In the genomic region with DNA sequence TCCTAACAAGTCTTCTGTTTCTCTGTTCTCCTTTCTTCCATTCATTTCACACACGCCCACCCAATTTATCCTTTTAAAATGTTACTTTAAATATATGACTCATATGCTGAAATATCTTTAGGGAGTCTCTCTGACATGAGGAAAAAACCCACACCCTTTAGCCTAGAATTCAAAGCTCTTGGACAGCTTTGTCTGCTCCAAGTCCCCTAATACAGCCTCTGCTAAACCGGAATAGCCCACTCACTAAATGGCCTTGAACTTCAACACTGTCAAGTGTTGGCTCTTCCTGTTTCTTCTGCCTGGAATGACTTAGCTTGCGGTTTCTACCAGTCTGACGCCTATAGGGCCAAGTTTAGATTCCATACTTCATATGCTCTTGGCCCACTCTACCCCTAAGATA, we compare ENCODE assay signal across 9 cellular contexts. TPM values are rescaled to one million over a fixed set of nuclear protein-coding genes. Genes with fewer than 3 reads are reported as not detected.
DNase-seq lines count a peak whose midpoint lies in the region; ATAC-seq and TF ChIP-seq lines count a peak whose summit lies in the region.
"Had no signal": no experiment of that assay in that cellular context is flagged by ENCODE, and none has a peak within 500 bp of the region (broad histone marks: within the 10 kb centered on the region; RNA-seq: fewer than 3 reads in every experiment).

No MANE protein-coding gene starts in this region.

- DNase-seq in hepatic stellate cell (ENCODE audit: low spot score) (peak; percentile 26), erythroblast (lab: John Stamatoyannopoulos, UW) (no peak), SJCRH30 (no peak), GM20000 (ENCODE audit: low spot score) (no peak), Caco-2 (no peak)

- intact Hi-C loops in Caco-2 (cut with micrococcal nuclease; ENCODE audit: unreplicated experiment) = loop anchor here (1.0 to 10.0 kb wide), 5 partner anchors 104 to 526 kb away; no protein-coding TSS in a partner anchor

- H3K27me3 ChIP-seq in OCI-LY3 (ENCODE audit: low read depth, low read length) = peaks cover 36% of the 10 kb centered on the region
- H3K27me3 ChIP-seq in SJCRH30 = no peaks in the 10 kb centered on the region
- H3K27me3 ChIP-seq in Caco-2 (replicated peaks; ENCODE audit: control insufficient read depth, insufficient read depth, low read length) = no peaks in the 10 kb centered on the region

- H4K20me1 ChIP-seq in OCI-LY3 (ENCODE audit: insufficient read depth, low read length) = no peaks in the 10 kb centered on the region

- ATAC-seq in GM18868 (IDR thresholded peaks at IDR 0.05; ENCODE audit: unreplicated experiment) (peak; percentile 31), HG02870 (IDR thresholded peaks at IDR 0.05; ENCODE audit: unreplicated experiment) (peak; percentile 33)

- no peaks in the 10 kb centered on the region for H3K36me3 Mint-ChIP-seq in Caco-2 (ENCODE audit: insufficient read depth, unreplicated experiment)

- H3K27me3 Mint-ChIP-seq in Caco-2 (ENCODE audit: insufficient read depth, unreplicated experiment) = no peaks in the 10 kb centered on the region

- H3K4me3 Mint-ChIP-seq in Caco-2 (ENCODE audit: unreplicated experiment) = no peak overlapping the region

- no peaks in the 10 kb centered on the region for H3K9me3 Mint-ChIP-seq in Caco-2 (ENCODE audit: unreplicated experiment)

- H3K36me3 ChIP-seq in OCI-LY3 (replicated peaks; ENCODE audit: low read depth, low read length) (no peaks in the 10 kb centered on the region), SJCRH30 (no peaks in the 10 kb centered on the region), Caco-2 (ENCODE audit: control insufficient read depth, insufficient read depth, low read length) (no peaks in the 10 kb centered on the region)

- H2AFZ ChIP-seq in OCI-LY3 (ENCODE audit: low read depth, low read length) = no peak overlapping the region

- H3K9me3 ChIP-seq in OCI-LY3 (ENCODE audit: insufficient read depth, low read length) (no peaks in the 10 kb centered on the region), SJCRH30 (replicated peaks) (no peaks in the 10 kb centered on the region), Caco-2 (no peaks in the 10 kb centered on the region)

- POLR2A ChIA-PET in Caco-2 (lab: Charles Lee) = no interaction called here

- TF ChIP-seq CTCF in OCI-LY3 (IDR thresholded peaks at IDR 0.05; ENCODE audit: low read depth, low read length) (no peak), GM20000 (IDR thresholded peaks at IDR 0.05; ENCODE audit: extremely low read depth, missing control alignments) (no peak), Caco-2 (IDR thresholded peaks at IDR 0.05; ENCODE audit: insufficient read depth in 1 of 2, low read depth in 1 of 2, low read length in 1 of 2, severe bottlenecking in 1 of 2, unreplicated experiment in 1 of 2) (no peak)

- TF ChIP-seq POLR2A in erythroblast (IDR thresholded peaks at IDR 0.05; ENCODE audit: low read length) = no peak

- H3K27ac ChIP-seq in OCI-LY3 (ENCODE audit: low read length) (no peak overlapping the region), SJCRH30 (no peak overlapping the region)

- H3K4me1 Mint-ChIP-seq in Caco-2 (ENCODE audit: low read depth, unreplicated experiment) = peaks cover 11% of the 10 kb centered on the region

- no peak overlapping the region for H3K27ac Mint-ChIP-seq in Caco-2 (ENCODE audit: unreplicated experiment)

- no peaks in the 10 kb centered on the region for H3K79me2 ChIP-seq in OCI-LY3 (ENCODE audit: low read length)

- CTCF ChIA-PET in Caco-2 (lab: Charles Lee) = no interaction called here

- H3K4me1 ChIP-seq in OCI-LY3 (ENCODE audit: low read length) (peaks cover 30% of the 10 kb centered on the region), SJCRH30 (peaks cover 13% of the 10 kb centered on the region; the same call in 1 of the 2 replicates), Caco-2 (peaks cover 14% of the 10 kb centered on the region; the same call in 1 of the 2 replicates)

- no peak overlapping the region for H3K9ac ChIP-seq in OCI-LY3 (ENCODE audit: low read length)

- peak overlapping the region; percentile 80 for H3K4me2 ChIP-seq in OCI-LY3 (ENCODE audit: low read length)

- H3K4me3 ChIP-seq in OCI-LY3 (ENCODE audit: low read length) = peak overlapping the region; percentile 23; the same call in 1 of the 2 replicates
- no peak overlapping the region for H3K4me3 ChIP-seq in SJCRH30
- no peak overlapping the region for H3K4me3 ChIP-seq in Caco-2 (ENCODE audit: low read depth, low read length)

- no TSS peak for BruUV-seq in Caco-2 (replicated peaks; lab: Mats Ljungman, UMichigan)

RNA-seq across cellular contexts. Expression of a gene that starts 3.3 kb away (rescaled TPM):
- 0.28 and 0.33 TPM in 2 replicates for total RNA-seq in SJCRH30 (2014; rRNA removed; shearing (Covaris generic))
- 0.59 and 1.5 TPM in 2 replicates for total RNA-seq in Caco-2 (2022)

RNA-seq across cellular contexts. Expression of a gene that starts 56.5 kb away (rescaled TPM):
- not detected in 2 replicates for total RNA-seq in SJCRH30 (2014; rRNA removed; shearing (Covaris generic))
- total RNA-seq in Caco-2 (2022) = 0.14 and 0.20 TPM in 2 replicates
- total RNA-seq: temporal lobe had no signal
